ENCODE assay signal across 7 cellular contexts in genomic region chr11:47917643-47918369, GRCh38.
DNase-seq lines count a peak whose midpoint lies in the region; ATAC-seq lines count a peak whose summit lies in the region.

No MANE protein-coding gene starts in this region.

- peak; percentile 41 for ATAC-seq in GM18868 (IDR thresholded peaks at IDR 0.05; ENCODE audit: unreplicated experiment)
- peak; percentile 83 for ATAC-seq in Right ventricle myocardium superior (ENCODE audit: poor library complexity)

- peaks cover 49% of the 10 kb centered on the region for H3K4me1 Mint-ChIP-seq in activated T-helper 1 cell treated with anti-CD3 and anti-CD28 coated beads, Interleukin-12 subunit alpha, Interleukin-12 subunit beta, Interleukin-2, Interleukin-4 antibody, amounts not matched to agents 30 ng/mL and 10 ng/mL and 1 ng/mL, durations not matched to agents 14 hours and 24 hours and 36 hours (ENCODE audit: low read depth)

- no peak overlapping the region for H3K27ac Mint-ChIP-seq in activated T-helper 1 cell treated with anti-CD3 and anti-CD28 coated beads, Interleukin-12 subunit alpha, Interleukin-12 subunit beta, Interleukin-2, Interleukin-4 antibody, amounts not matched to agents 30 ng/mL and 10 ng/mL and 1 ng/mL, durations not matched to agents 14 hours and 24 hours and 36 hours

- H3K4me3 Mint-ChIP-seq in activated T-helper 1 cell treated with anti-CD3 and anti-CD28 coated beads, Interleukin-12 subunit alpha, Interleukin-12 subunit beta, Interleukin-2, Interleukin-4 antibody, amounts not matched to agents 30 ng/mL and 10 ng/mL and 1 ng/mL, durations not matched to agents 14 hours and 24 hours and 36 hours, result no peak overlapping the region

- intact Hi-C loops in Right ventricle myocardium superior (cut with DNase I), result no loop called here
- intact Hi-C loops in activated T-helper 1 cell treated with anti-CD3 and anti-CD28 coated beads, Interleukin-12 subunit alpha, Interleukin-12 subunit beta, Interleukin-2, Interleukin-4 antibody, amounts not matched to agents 30 ng/mL and 10 ng/mL and 1 ng/mL, durations not matched to agents 14 hours and 24 hours and 36 hours (cut with micrococcal nuclease), result no loop called here

- H3K36me3 Mint-ChIP-seq in activated T-helper 1 cell treated with anti-CD3 and anti-CD28 coated beads, Interleukin-12 subunit alpha, Interleukin-12 subunit beta, Interleukin-2, Interleukin-4 antibody, amounts not matched to agents 30 ng/mL and 10 ng/mL and 1 ng/mL, durations not matched to agents 14 hours and 24 hours and 36 hours (ENCODE audit: low read depth), result peaks cover 2% of the 10 kb centered on the region

- H3K9me3 Mint-ChIP-seq in activated T-helper 1 cell treated with anti-CD3 and anti-CD28 coated beads, Interleukin-12 subunit alpha, Interleukin-12 subunit beta, Interleukin-2, Interleukin-4 antibody, amounts not matched to agents 30 ng/mL and 10 ng/mL and 1 ng/mL, durations not matched to agents 14 hours and 24 hours and 36 hours, result no peaks in the 10 kb centered on the region

- H3K27me3 Mint-ChIP-seq in activated T-helper 1 cell treated with anti-CD3 and anti-CD28 coated beads, Interleukin-12 subunit alpha, Interleukin-12 subunit beta, Interleukin-2, Interleukin-4 antibody, amounts not matched to agents 30 ng/mL and 10 ng/mL and 1 ng/mL, durations not matched to agents 14 hours and 24 hours and 36 hours (ENCODE audit: insufficient read depth), result no peaks in the 10 kb centered on the region

- DNase-seq in NCI-H1417 treated with DMSO at 0.1 percent for 48 hours (lab: John Stamatoyannopoulos, UW), result peak; percentile 24
- peak; percentile 84 for DNase-seq in SW480 (ENCODE audit: low spot score)
- DNase-seq in Right ventricle myocardium superior, result peak; percentile 86
- DNase-seq in pons (ENCODE audit: low spot score), result peak; percentile 57
- no peak for DNase-seq in activated T-helper 1 cell treated with anti-CD3 and anti-CD28 coated beads, Interleukin-12 subunit alpha, Interleukin-12 subunit beta, Interleukin-2, Interleukin-4 antibody, amounts not matched to agents 30 ng/mL and 10 ng/mL and 1 ng/mL, durations not matched to agents 14 hours and 24 hours and 36 hours (ENCODE audit: low spot score)
- no peak for DNase-seq in stimulated activated CD8-positive, alpha-beta memory T cell treated with anti-CD3 and anti-CD28 coated beads, Interleukin-4, amount 100 ng/mL, for 48 hours

Comparison
In these comparisons a context has a peak if more than half of its experiments do, and no peak if none do; other contexts are left out.
1. DNase-seq: peak in NCI-H1417 treated with DMSO at 0.1 percent for 48 hours (single experiment), SW480 (single experiment), Right ventricle myocardium superior (single experiment) and pons (single experiment); none in activated T-helper 1 cell treated with anti-CD3 and anti-CD28 coated beads, Interleukin-12 subunit alpha, Interleukin-12 subunit beta, Interleukin-2, Interleukin-4 antibody, amounts not matched to agents 30 ng/mL and 10 ng/mL and 1 ng/mL, durations not matched to agents 14 hours and 24 hours and 36 hours (single experiment) and stimulated activated CD8-positive, alpha-beta memory T cell treated with anti-CD3 and anti-CD28 coated beads, Interleukin-4, amount 100 ng/mL, for 48 hours (single experiment).